Comparison of ENCODE assay signal across 8 cellular contexts in genomic region chr22:41976070-41976901, GRCh38. TPM values are rescaled to one million over a fixed set of nuclear protein-coding genes. Genes with fewer than 3 reads are reported as not detected.
A peak's percentile ranks its signal among the peaks of the same experiment; 100 is the strongest.
DNase-seq lines count a peak whose midpoint lies in the region; ATAC-seq and TF ChIP-seq lines count a peak whose summit lies in the region.

No MANE protein-coding gene starts in this region.

- peak overlapping the region; percentile 33 to 68 (median 42) for H3K4me3 ChIP-seq in esophagus squamous epithelium

- H3K36me3 ChIP-seq in ES-I3 (ENCODE audit: insufficient read depth, low read length) (no peaks in the 10 kb centered on the region), esophagus squamous epithelium (no peaks in the 10 kb centered on the region)

- TF ChIP-seq POLR2A in esophagus squamous epithelium (IDR thresholded peaks at IDR 0.05): no peak

- intact Hi-C loops in esophagus squamous epithelium (cut with DNase I): no loop called here

- ATAC-seq in GM21619 (IDR thresholded peaks at IDR 0.05; ENCODE audit: unreplicated experiment) (no peak), HG03520 (IDR thresholded peaks at IDR 0.05; ENCODE audit: unreplicated experiment) (no peak)

- H3K9me3 ChIP-seq in ES-I3 (ENCODE audit: control insufficient read depth, insufficient read depth, low read length) (no peaks in the 10 kb centered on the region), esophagus squamous epithelium (no peaks in the 10 kb centered on the region)

- H3K9ac ChIP-seq in ES-I3 (ENCODE audit: low read depth, low read length): peak overlapping the region; percentile 65; the same call in 1 of the 2 replicates

- no peak overlapping the region for H3K27ac ChIP-seq in esophagus squamous epithelium

- DNase-seq in NCI-H1930 (lab: John Stamatoyannopoulos, UW): peak; percentile 28 to 41
- DNase-seq in activated T-cell treated with anti-CD3 and anti-CD28 coated beads, Interleukin-2, amount 50 U/mL, for 1 hour: peak; percentile 64
- no peak for DNase-seq in esophagus squamous epithelium (lab: John Stamatoyannopoulos, UW)
- peak in 42 of 56 donors; percentile 7 to 84 (median 53) for DNase-seq in nucleus accumbens (lab: John Stamatoyannopoulos, UW)
- DNase-seq in HPDE6-E6E7 (ENCODE audit: extremely low spot score): no peak

- peaks cover 4% of the 10 kb centered on the region; the same call in 1 of the 2 replicates for H3K4me1 ChIP-seq in ES-I3 (ENCODE audit: insufficient read depth, low read length)
- H3K4me1 ChIP-seq in esophagus squamous epithelium: peaks cover 7 to 17% (median 8%) of the 10 kb centered on the region in 3 donors

- H3K27me3 ChIP-seq in esophagus squamous epithelium: peaks cover 4 to 79% (median 9%) of the 10 kb centered on the region in 4 donors

- no peak for TF ChIP-seq CTCF in esophagus squamous epithelium (IDR thresholded peaks at IDR 0.05)

- 13 to 14% methylated on average over 5 to 6 of the region's 72 CpGs for WGBS in esophagus squamous epithelium, 2 donors

RNA-seq across cellular contexts. Expression of gene SEPTIN3, which starts 7.0 kb away (rescaled TPM):
- 1 to 10 TPM in 1 of 4 donors, under 1 TPM in 3; 0.04 to 1.1 (median 0.34) TPM for total RNA-seq in esophagus squamous epithelium

RNA-seq across cellular contexts. Expression of gene WBP2NL, which starts 22.3 kb away (rescaled TPM):
- under 1 TPM in 2 of 4 donors, not detected in 2; 0.08 to 0.95 TPM for total RNA-seq in esophagus squamous epithelium

RNA-seq across cellular contexts. Expression of gene CENPM, which starts 29.3 kb away (rescaled TPM):
- total RNA-seq in esophagus squamous epithelium: 10 to 100 TPM in 2 of 4 donors, 1 to 10 TPM in 2; 6.9 to 12.6 (median 10.5) TPM

RNA-seq across cellular contexts. Expression of gene TNFRSF13C, which starts 49.7 kb away (rescaled TPM):
- 1 to 10 TPM in 1 of 4 donors, under 1 TPM in 3; 0.19 to 1.9 (median 0.32) TPM for total RNA-seq in esophagus squamous epithelium

Comparison
In these comparisons a context has a peak if more than half of its experiments do, and no peak if none do; other contexts are left out.
1. DNase-seq: peak in NCI-H1930 (2 of 2), activated T-cell treated with anti-CD3 and anti-CD28 coated beads, Interleukin-2, amount 50 U/mL, for 1 hour (single experiment) and nucleus accumbens (42 of 56); none in esophagus squamous epithelium (single experiment) and HPDE6-E6E7 (single experiment).